12 cellular contexts compared by ENCODE assay signal in genomic region chr2:24818721-24819167, GRCh38. TPM values are rescaled to one million over a fixed set of nuclear protein-coding genes. Genes with fewer than 3 reads are reported as not detected.
A peak's percentile ranks its signal among the peaks of the same experiment; 100 is the strongest.
DNase-seq lines count a peak whose midpoint lies in the region; ATAC-seq and TF ChIP-seq lines count a peak whose summit lies in the region.
"Had no signal": no experiment of that assay in that cellular context is flagged by ENCODE, and none has a peak within 500 bp of the region (broad histone marks: within the 10 kb centered on the region; RNA-seq: fewer than 3 reads in every experiment).

No MANE protein-coding gene starts in this region.

- H3K4me3 Mint-ChIP-seq in endodermal cell = no peak overlapping the region
- H3K4me3 Mint-ChIP-seq: activated naive CD8-positive, alpha-beta T cell; memory B cell had no signal

- H3K27ac ChIP-seq in DND-41 (ENCODE audit: low read length) (no peak overlapping the region), endodermal cell (ENCODE audit: low read depth, low read length) (no peak overlapping the region)
- H3K27ac ChIP-seq: psoas muscle had no signal

- H3K4me3 ChIP-seq in DND-41 (ENCODE audit: low read depth in 1 of 2, low read length in 2 of 2) = no peak overlapping the region
- no peak overlapping the region for H3K4me3 ChIP-seq in endodermal cell (ENCODE audit: low read length)
- H3K4me3 ChIP-seq: psoas muscle had no signal

- H3K27me3 ChIP-seq in DND-41 (ENCODE audit: insufficient read depth, low read length, poor library complexity) (no peaks in the 10 kb centered on the region), endodermal cell (ENCODE audit: control insufficient read depth, insufficient read depth, low read length, poor library complexity, severe bottlenecking) (no peaks in the 10 kb centered on the region)

- no peaks in the 10 kb centered on the region for H3K27me3 Mint-ChIP-seq in endodermal cell (ENCODE audit: insufficient read depth)
- H3K27me3 Mint-ChIP-seq: activated naive CD8-positive, alpha-beta T cell; memory B cell had no signal

- H3K9ac ChIP-seq in DND-41 (ENCODE audit: low read depth, low read length) (no peak overlapping the region), endodermal cell (ENCODE audit: extremely low read depth, low read length, poor library complexity, severe bottlenecking) (no peak overlapping the region)

- H2AFZ ChIP-seq in DND-41 (ENCODE audit: low read depth, low read length) = no peak overlapping the region

- peak overlapping the region; percentile 39 for H3K27ac Mint-ChIP-seq in endodermal cell
- H3K27ac Mint-ChIP-seq: activated naive CD8-positive, alpha-beta T cell; memory B cell had no signal

- ATAC-seq in DND-41 (ENCODE audit: insufficient read depth, low read depth) = no peak
- ATAC-seq in SK-N-SH treated with all-trans-retinoic acid at 6 μM for 48 hours = no peak
- ATAC-seq in GM19351 (IDR thresholded peaks at IDR 0.05; ENCODE audit: unreplicated experiment) = no peak
- ATAC-seq in HG03139 (IDR thresholded peaks at IDR 0.05; ENCODE audit: unreplicated experiment) = no peak
- ATAC-seq: psoas muscle had no signal

- H3K36me3 ChIP-seq in DND-41 (ENCODE audit: insufficient read depth, low read length) (peaks cover 100% of the 10 kb centered on the region), endodermal cell (ENCODE audit: control insufficient read depth, insufficient read depth, low read length) (peaks cover 86% of the 10 kb centered on the region)

- H3K36me3 Mint-ChIP-seq in endodermal cell (ENCODE audit: low read depth) = peaks cover 72% of the 10 kb centered on the region

- no peaks in the 10 kb centered on the region for H3K9me3 Mint-ChIP-seq in endodermal cell
- H3K9me3 Mint-ChIP-seq: memory B cell had no signal

- WGBS in endodermal cell (ENCODE audit: insufficient coverage in 1 of 2, insufficient read length in 1 of 2), 2 experiments = 84 to 86% methylated on average over 9 of the region's 9 CpGs

- DNase-seq in DND-41 (peak; percentile 4), endodermal cell (peak; percentile 46), posterior vena cava (ENCODE audit: low spot score) (peak; percentile 36), epidermal melanocyte (ENCODE audit: insufficient read length, low spot score) (no peak)
- DNase-seq: NCI-H1105 treated with DMSO at 0.1 percent for 48 hours, NCI-H69 had no signal

- peaks cover 31% of the 10 kb centered on the region for H3K79me2 ChIP-seq in DND-41 (ENCODE audit: insufficient read depth, low read length)

- TF ChIP-seq CTCF in DND-41 (IDR thresholded peaks at IDR 0.05; ENCODE audit: borderline replicate concordance, extremely low read depth, low read length, poor library complexity, severe bottlenecking) (no peak), endodermal cell (conservative IDR thresholded peaks at IDR 0.05) (no peak)

- intact Hi-C loops in posterior vena cava (cut with DNase I) = no loop called here

- H3K9me3 ChIP-seq in DND-41 (ENCODE audit: insufficient read depth, low read length, severe bottlenecking) = no peaks in the 10 kb centered on the region
- no peaks in the 10 kb centered on the region for H3K9me3 ChIP-seq in endodermal cell (ENCODE audit: control insufficient read depth, low read length)
- H3K9me3 ChIP-seq: psoas muscle had no signal

- peaks cover 40% of the 10 kb centered on the region for H4K20me1 ChIP-seq in DND-41 (ENCODE audit: insufficient read depth, low read length)

- H3K4me2 ChIP-seq in DND-41 (ENCODE audit: insufficient read depth, low read length) = no peak overlapping the region

- peaks cover 24% of the 10 kb centered on the region for H3K4me1 Mint-ChIP-seq in endodermal cell
- H3K4me1 Mint-ChIP-seq: memory B cell had no signal

- no peaks in the 10 kb centered on the region for H3K4me1 ChIP-seq in DND-41 (ENCODE audit: insufficient read depth, low read length)
- H3K4me1 ChIP-seq in endodermal cell (ENCODE audit: control insufficient read depth, insufficient read depth, low read length) = peaks cover 6% of the 10 kb centered on the region
- H3K4me1 ChIP-seq: psoas muscle had no signal

TF ChIP-seq in SK-N-SH treated with all-trans-retinoic acid at 6 μM for 48 hours, 23 proteins besides CTCF, POLR2A, EP300 and RAD21:
- TF ChIP-seq ZNF565 (CRISPR knock-in tag; conservative IDR thresholded peaks at IDR 0.05; ENCODE audit: low read depth) (no peak), BACH2 (CRISPR knock-in tag; IDR thresholded peaks at IDR 0.05; ENCODE audit: borderline replicate concordance) (no peak), RARB (CRISPR knock-in tag; IDR thresholded peaks at IDR 0.05) (no peak), CSDC2 (CRISPR knock-in tag; IDR thresholded peaks at IDR 0.05) (0 out of 2 replicates have a peak, but pooled peaks have one; percentile 43), ISL1 (CRISPR knock-in tag; IDR thresholded peaks at IDR 0.05) (0 out of 2 replicates have a peak, but pooled peaks have one; percentile 11), ZNF8 (CRISPR knock-in tag; IDR thresholded peaks at IDR 0.05) (no peak), ZC3H10 (CRISPR knock-in tag; IDR thresholded peaks at IDR 0.05) (no peak), SNAI2 (CRISPR knock-in tag; IDR thresholded peaks at IDR 0.05) (no peak), OSR1 (CRISPR knock-in tag; IDR thresholded peaks at IDR 0.05) (no peak), GLIS3 (CRISPR knock-in tag; IDR thresholded peaks at IDR 0.05) (no peak), CREB5 (CRISPR knock-in tag; IDR thresholded peaks at IDR 0.05; ENCODE audit: low read depth) (no peak), TOX (CRISPR knock-in tag; IDR thresholded peaks at IDR 0.05; ENCODE audit: borderline replicate concordance) (no peak), ZFP3 (CRISPR knock-in tag; IDR thresholded peaks at IDR 0.05) (0 out of 2 replicates have a peak, but pooled peaks have one; percentile 24), POU6F1 (CRISPR knock-in tag; IDR thresholded peaks at IDR 0.05; ENCODE audit: borderline replicate concordance, low read depth) (no peak), ZFP30 (CRISPR knock-in tag; IDR thresholded peaks at IDR 0.05) (no peak), PPARA (CRISPR knock-in tag; IDR thresholded peaks at IDR 0.05; ENCODE audit: borderline replicate concordance) (no peak), PATZ1 (CRISPR knock-in tag; IDR thresholded peaks at IDR 0.05; ENCODE audit: borderline replicate concordance) (no peak), ARNTL (CRISPR knock-in tag; IDR thresholded peaks at IDR 0.05; ENCODE audit: borderline replicate concordance, low read depth) (no peak)

RNA-seq across cellular contexts. Expression of gene CENPO, which starts 25.5 kb away (rescaled TPM):
- 10 to 100 TPM; 27.3 to 40.3 TPM for total RNA-seq in endodermal cell
- 42.5 TPM for polyA plus RNA-seq in endodermal cell (2013, experiment 1 of 2)
- polyA plus RNA-seq in endodermal cell (2013, experiment 2 of 2) = 38.4 TPM
- total RNA-seq in posterior vena cava = 1 to 10 TPM; 2.6 to 3.9 TPM

RNA-seq across cellular contexts. Expression of gene PTRHD1, which starts 25.6 kb away (rescaled TPM):
- total RNA-seq in endodermal cell (10 to 100 TPM; 37.2 to 38.2 TPM), posterior vena cava (10 to 100 TPM; 13.7 to 14.2 TPM)
- polyA plus RNA-seq in endodermal cell (2013, experiment 1 of 2) = 40.6 TPM
- polyA plus RNA-seq in endodermal cell (2013, experiment 2 of 2) = 35.9 TPM

Comparison
In these comparisons a context has a peak if more than half of its experiments do, and no peak if none do; other contexts are left out.
1. RNA of gene CENPO, which starts 25.5 kb away (total RNA-seq): 27.3 to 40.3 TPM in endodermal cell; 2.6 to 3.9 TPM in posterior vena cava; every median in the first group is over 4 times any median in the second.